In genomic region chr10:123139521-123140163, GRCh38 we compare ENCODE assay signal across 10 cellular contexts. TPM values are rescaled to one million over a fixed set of nuclear protein-coding genes. Genes with fewer than 3 reads are reported as not detected.
DNase-seq lines count a peak whose midpoint lies in the region; ATAC-seq and TF ChIP-seq lines count a peak whose summit lies in the region.
"Had no signal": no experiment of that assay in that cellular context is flagged by ENCODE, and none has a peak within 500 bp of the region (broad histone marks: within the 10 kb centered on the region; RNA-seq: fewer than 3 reads in every experiment).

No MANE protein-coding gene starts in this region.

- POLR2A ChIA-PET in WTC11 (lab: Charles Lee) = interaction anchor here (0.6 to 1.1 kb wide), 4 partner anchors 9 to 129 kb away, joined by 3 to 4 read pairs (median 3); no protein-coding TSS in a partner anchor

- TF ChIP-seq CTCF in right atrium auricular region (IDR thresholded peaks at IDR 0.05) (no peak), heart right ventricle (IDR thresholded peaks at IDR 0.05) (no peak), WTC11 (IDR thresholded peaks at IDR 0.05) (no peak), CD14-positive monocyte (IDR thresholded peaks at IDR 0.05) (no peak)

- H3K4me3 Mint-ChIP-seq in WTC11 (peak overlapping the region; percentile 61), CD14-positive monocyte (peak overlapping the region in 1 of 2 donors; percentile 74)

- H3K27ac ChIP-seq in right atrium auricular region (no peak overlapping the region), heart right ventricle (no peak overlapping the region)
- H3K27ac ChIP-seq: psoas muscle had no signal

- H3K27me3 Mint-ChIP-seq in WTC11 (ENCODE audit: low read depth) (peaks cover 97% of the 10 kb centered on the region), CD14-positive monocyte (ENCODE audit: low read depth in 3 of 3) (peaks cover 89 to 98% (median 92%) of the 10 kb centered on the region in 3 donors)

- H3K4me3 ChIP-seq in right atrium auricular region (no peak overlapping the region), heart right ventricle (no peak overlapping the region)
- H3K4me3 ChIP-seq: psoas muscle, thoracic aorta had no signal

- peak; percentile 56 for DNase-seq in right atrium auricular region (ENCODE audit: low spot score)
- DNase-seq in heart right ventricle = no peak
- peak; percentile 73 for DNase-seq in WTC11 (ENCODE audit: low spot score)
- DNase-seq in left colon = peak in 1 of 2 donors; percentile 38
- DNase-seq in CD14-positive monocyte (ENCODE audit: low spot score) = no peak
- DNase-seq in AG08396 (ENCODE audit: low spot score) = no peak
- DNase-seq in superior temporal gyrus (ENCODE audit: extremely low spot score) = no peak
- no peak for DNase-seq in activated CD4-positive, alpha-beta T cell treated with anti-CD3 and anti-CD28 coated beads, Interleukin-2, amount 50 U/mL, for 1 hour
- DNase-seq: psoas muscle had no signal

- peaks cover 58% of the 10 kb centered on the region for H3K4me1 Mint-ChIP-seq in WTC11
- peaks cover 32% of the 10 kb centered on the region for H3K4me1 Mint-ChIP-seq in CD14-positive monocyte

- H3K36me3 Mint-ChIP-seq in WTC11 = peaks cover 3% of the 10 kb centered on the region; the same call in 1 of the 2 replicates
- peaks cover 0 to 14% of the 10 kb centered on the region in 2 donors for H3K36me3 Mint-ChIP-seq in CD14-positive monocyte

- intact Hi-C loops in heart right ventricle (cut with DNase I) = loop anchor here in 3 of 10 donors (10.0 kb wide), 2 partner anchors 245 to 825 kb away; no protein-coding TSS in a partner anchor
- intact Hi-C loops in left colon (cut with DNase I, micrococcal nuclease) = no loop called here
- intact Hi-C loops in CD14-positive monocyte (cut with micrococcal nuclease) = loop anchor here in 1 of 2 donors (10.0 kb wide), 1 partner anchor 825 kb away; no protein-coding TSS in a partner anchor

- H3K36me3 ChIP-seq in right atrium auricular region = no peaks in the 10 kb centered on the region
- no peaks in the 10 kb centered on the region for H3K36me3 ChIP-seq in heart right ventricle
- H3K36me3 ChIP-seq: thoracic aorta had no signal

- H3K9me3 Mint-ChIP-seq in WTC11 (no peaks in the 10 kb centered on the region), CD14-positive monocyte (peaks cover 0 to 34% (median 15%) of the 10 kb centered on the region in 7 donors)

- H3K9me3 ChIP-seq in right atrium auricular region (no peaks in the 10 kb centered on the region), heart right ventricle (no peaks in the 10 kb centered on the region)
- H3K9me3 ChIP-seq: psoas muscle, thoracic aorta had no signal

- H3K4me1 ChIP-seq in right atrium auricular region (peaks cover 0 to 53% of the 10 kb centered on the region in 2 donors), heart right ventricle (peaks cover 20 to 58% (median 44%) of the 10 kb centered on the region in 9 donors)

- CTCF ChIA-PET in WTC11 (lab: Charles Lee) = interaction anchor here (0.8 to 1.6 kb wide), 5 partner anchors 8 to 240 kb away, joined by 3 to 7 read pairs (median 6); partner anchors contain the start of genes BUB3 and HMX2

- no peak for ATAC-seq in heart right ventricle
- peak; percentile 5 for ATAC-seq in WTC11
- ATAC-seq in left colon = peak; percentile 74
- ATAC-seq: psoas muscle had no signal

- H3K27me3 ChIP-seq in right atrium auricular region (peaks cover 80 to 97% of the 10 kb centered on the region in 2 donors), heart right ventricle (peaks cover 86 to 100% (median 100%) of the 10 kb centered on the region in 7 donors)

- WGBS in heart right ventricle, 2 donors = 1 to 3% methylated on average over 32 of the region's 32 CpGs

- no peak overlapping the region for H3K27ac Mint-ChIP-seq in WTC11
- H3K27ac Mint-ChIP-seq in CD14-positive monocyte = peak overlapping the region in 1 of 7 donors; percentile 46

TF ChIP-seq in WTC11, 78 proteins besides CTCF, POLR2A, EP300 and RAD21:
- TF ChIP-seq NR3C1 (CRISPR knock-in tag; conservative IDR thresholded peaks at IDR 0.05; ENCODE audit: low read depth) (no peak), GABPB1 (CRISPR knock-in tag; IDR thresholded peaks at IDR 0.05) (peak; percentile 36; the same call in 1 of the 2 replicates), ATF1 (CRISPR knock-in tag; IDR thresholded peaks at IDR 0.05) (no peak), ZNF138 (CRISPR knock-in tag; conservative IDR thresholded peaks at IDR 0.05) (no peak), NFE2L1 (CRISPR knock-in tag; IDR thresholded peaks at IDR 0.05) (0 out of 2 replicates have a peak, but pooled peaks have one; percentile 18), PRDM15 (CRISPR knock-in tag; IDR thresholded peaks at IDR 0.05) (no peak), JUN (CRISPR knock-in tag; IDR thresholded peaks at IDR 0.05) (no peak), ZNF423 (CRISPR knock-in tag; IDR thresholded peaks at IDR 0.05) (no peak)
- TF ChIP-seq, protein P1, sequence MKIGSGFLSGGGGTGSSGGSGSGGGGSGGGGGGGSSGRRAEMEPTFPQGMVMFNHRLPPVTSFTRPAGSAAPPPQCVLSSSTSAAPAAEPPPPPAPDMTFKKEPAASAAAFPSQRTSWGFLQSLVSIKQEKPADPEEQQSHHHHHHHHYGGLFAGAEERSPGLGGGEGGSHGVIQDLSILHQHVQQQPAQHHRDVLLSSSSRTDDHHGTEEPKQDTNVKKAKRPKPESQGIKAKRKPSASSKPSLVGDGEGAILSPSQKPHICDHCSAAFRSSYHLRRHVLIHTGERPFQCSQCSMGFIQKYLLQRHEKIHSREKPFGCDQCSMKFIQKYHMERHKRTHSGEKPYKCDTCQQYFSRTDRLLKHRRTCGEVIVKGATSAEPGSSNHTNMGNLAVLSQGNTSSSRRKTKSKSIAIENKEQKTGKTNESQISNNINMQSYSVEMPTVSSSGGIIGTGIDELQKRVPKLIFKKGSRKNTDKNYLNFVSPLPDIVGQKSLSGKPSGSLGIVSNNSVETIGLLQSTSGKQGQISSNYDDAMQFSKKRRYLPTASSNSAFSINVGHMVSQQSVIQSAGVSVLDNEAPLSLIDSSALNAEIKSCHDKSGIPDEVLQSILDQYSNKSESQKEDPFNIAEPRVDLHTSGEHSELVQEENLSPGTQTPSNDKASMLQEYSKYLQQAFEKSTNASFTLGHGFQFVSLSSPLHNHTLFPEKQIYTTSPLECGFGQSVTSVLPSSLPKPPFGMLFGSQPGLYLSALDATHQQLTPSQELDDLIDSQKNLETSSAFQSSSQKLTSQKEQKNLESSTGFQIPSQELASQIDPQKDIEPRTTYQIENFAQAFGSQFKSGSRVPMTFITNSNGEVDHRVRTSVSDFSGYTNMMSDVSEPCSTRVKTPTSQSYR (CRISPR knock-in tag; IDR thresholded peaks at IDR 0.05) = no peak

RNA-seq across cellular contexts. Expression of gene HMX3, which starts 3.9 kb away (rescaled TPM):
- total RNA-seq in right atrium auricular region (not detected), heart right ventricle (not detected), WTC11 (2021) (0.23 TPM in 1 of 3 replicates, not detected in the others), left colon (1 to 10 TPM in 1 of 2 donors, under 1 TPM in 1; 0.36 to 1.2 TPM)
- polyA plus RNA-seq in heart right ventricle (not detected), CD14-positive monocyte (not detected)
- total RNA-seq: psoas muscle, thoracic aorta had no signal
- polyA plus RNA-seq: psoas muscle had no signal

RNA-seq across cellular contexts. Expression of gene HMX2, which starts 8.3 kb away (rescaled TPM):
- not detected for total RNA-seq in right atrium auricular region
- total RNA-seq in heart right ventricle = not detected
- not detected for polyA plus RNA-seq in heart right ventricle
- 0.59 to 1.7 TPM (median 1.4 TPM) in 3 replicates for total RNA-seq in WTC11 (2021)
- under 1 TPM; 0.18 to 0.20 TPM for total RNA-seq in left colon
- not detected for polyA plus RNA-seq in CD14-positive monocyte
- total RNA-seq: psoas muscle, thoracic aorta had no signal
- polyA plus RNA-seq: psoas muscle had no signal

RNA-seq across cellular contexts. Expression of gene BUB3, which starts 14.6 kb away (rescaled TPM):
- total RNA-seq in right atrium auricular region (10 to 100 TPM; 35.4 to 36.9 TPM), heart right ventricle (10 to 100 TPM; 24.4 to 40.9 (median 30.4) TPM), WTC11 (2021) (180 to 192 TPM (median 186 TPM) in 3 replicates), left colon (10 to 100 TPM; 58.2 to 69.6 TPM)
- polyA plus RNA-seq in heart right ventricle (10 to 100 TPM; 11.4 to 42.0 TPM), CD14-positive monocyte (10 to 100 TPM; 80.4 to 96.4 TPM)

Comparison
In these comparisons a context has a peak if more than half of its experiments do, and no peak if none do; other contexts are left out.
1. DNase-seq: peak in right atrium auricular region (single experiment) and WTC11 (single experiment); none in heart right ventricle (0 of 2), CD14-positive monocyte (single experiment), AG08396 (single experiment), superior temporal gyrus (single experiment) and activated CD4-positive, alpha-beta T cell treated with anti-CD3 and anti-CD28 coated beads, Interleukin-2, amount 50 U/mL, for 1 hour (single experiment).
2. ATAC-seq: peak in WTC11 (single experiment) and left colon (single experiment); none in heart right ventricle (0 of 8).